ENCODE assay signal across 1 cellular context in genomic region chr3:107512108-107512507, GRCh38.
TF ChIP-seq lines count a peak whose summit lies in the region.

No MANE protein-coding gene starts in this region.

TF ChIP-seq in HepG2, 621 proteins besides CTCF, POLR2A, EP300 and RAD21 (continued from another document):
- no peak for TF ChIP-seq ZMAT5 (CRISPR knock-in tag; IDR thresholded peaks at IDR 0.05; ENCODE audit: borderline replicate concordance, low read depth)
TF ChIP-seq in HepG2: peak in this region for 0.
